Comparison of ENCODE assay signal across 8 cellular contexts in genomic region chr11:119481021-119481666, GRCh38. TPM values are rescaled to one million over a fixed set of nuclear protein-coding genes. Genes with fewer than 3 reads are reported as not detected.
DNase-seq lines count a peak whose midpoint lies in the region; ATAC-seq and TF ChIP-seq lines count a peak whose summit lies in the region.

No MANE protein-coding gene starts in this region.

- DNase-seq in ELF-1 (ENCODE audit: low read depth, low spot score) (peak; percentile 93), NCI-H510A (lab: John Stamatoyannopoulos, UW) (peak; percentile 36), dermis blood vessel endothelial cell (peak; percentile 80)
- peak; percentile 70 for DNase-seq in activated CD4-positive, alpha-beta T cell treated with anti-CD3 and anti-CD28 coated beads, Interleukin-2, amount 50 U/mL, for 1 hour
- DNase-seq in stimulated activated CD4-positive, alpha-beta T cell treated with anti-CD3 and anti-CD28 coated beads, TNF-alpha, amount 100 ng/mL, for 1 hour (ENCODE audit: low read depth in 3 of 3, low spot score in 1 of 3), result peak in 2 of 3 donors; percentile 31 to 67

- peaks cover 0 to 8% (median 4%) of the 10 kb centered on the region in 4 donors for H3K4me1 ChIP-seq in liver (ENCODE audit: control insufficient read depth in 4 of 4, insufficient read depth in 4 of 4, low read length in 3 of 4)

- no peak overlapping the region for H3K4me3 ChIP-seq in liver (ENCODE audit: low read depth in 1 of 3, low read length in 3 of 3)

- no peaks in the 10 kb centered on the region for H3K36me3 ChIP-seq in liver (ENCODE audit: control insufficient read depth in 4 of 4, insufficient read depth in 3 of 4, low read depth in 1 of 4, low read length in 3 of 4)

- H3K27ac ChIP-seq in liver (ENCODE audit: low read depth in 1 of 2, low read length in 2 of 2), result no peak overlapping the region

- peak; percentile 93 to 95 for TF ChIP-seq RAD21 in liver (IDR thresholded peaks at IDR 0.05)

- ATAC-seq in HG03135 (IDR thresholded peaks at IDR 0.05; ENCODE audit: unreplicated experiment), result peak; percentile 66
- no peak for ATAC-seq in HG03439 (IDR thresholded peaks at IDR 0.05; ENCODE audit: unreplicated experiment)

- TF ChIP-seq CTCF in liver (IDR thresholded peaks at IDR 0.05; ENCODE audit: low read depth, low read length, missing input control), result peak; percentile 96

- H3K9ac ChIP-seq in liver (ENCODE audit: low read depth in 1 of 2, low read length in 2 of 2), result no peak overlapping the region

- H3K27me3 ChIP-seq in liver (ENCODE audit: control insufficient read depth in 4 of 4, insufficient read depth in 4 of 4, low read length in 3 of 4), result no peaks in the 10 kb centered on the region

- no peaks in the 10 kb centered on the region for H3K9me3 ChIP-seq in liver (ENCODE audit: control insufficient read depth in 4 of 4, low read length in 3 of 4)

- WGBS in liver, result 19% methylated on average over 31 of the region's 31 CpGs

TF ChIP-seq in liver, 16 proteins besides CTCF, POLR2A, EP300 and RAD21:
- no peak for TF ChIP-seq HNF4G (IDR thresholded peaks at IDR 0.05)
- TF ChIP-seq GABPA (IDR thresholded peaks at IDR 0.05 in 1 of 2, conservative IDR thresholded peaks at IDR 0.05 in 1 of 2), result no peak
- peak; percentile 83 for TF ChIP-seq FOXA2 (IDR thresholded peaks at IDR 0.05)
- peak; percentile 46 to 59 for TF ChIP-seq RXRA (IDR thresholded peaks at IDR 0.05)
- peak in 1 of 2 donors; percentile 49 for TF ChIP-seq JUND (IDR thresholded peaks at IDR 0.05)
- no peak for TF ChIP-seq ZBTB33 (IDR thresholded peaks at IDR 0.05)
- peak; percentile 47 to 50 for TF ChIP-seq HNF4A (conservative IDR thresholded peaks at IDR 0.05)
- no peak for TF ChIP-seq ATF3 (IDR thresholded peaks at IDR 0.05)
- TF ChIP-seq SP1 (IDR thresholded peaks at IDR 0.05), result peak; percentile 32
- TF ChIP-seq TAF1 (conservative IDR thresholded peaks at IDR 0.05), result no peak
- no peak for TF ChIP-seq EGR1 (IDR thresholded peaks at IDR 0.05; ENCODE audit: low read depth in 2 of 2)
- TF ChIP-seq REST (IDR thresholded peaks at IDR 0.05), result peak; percentile 97
- no peak for TF ChIP-seq MAX (IDR thresholded peaks at IDR 0.05)
- peak; percentile 75 for TF ChIP-seq FOXA1 (IDR thresholded peaks at IDR 0.05)
- TF ChIP-seq YY1 (IDR thresholded peaks at IDR 0.05), result no peak

RNA-seq across cellular contexts. Expression of gene THY1, which starts 58.2 kb away (rescaled TPM):
- total RNA-seq in dermis blood vessel endothelial cell (0.28 and 1.0 TPM in 2 replicates), liver (1 to 10 TPM in 1 of 2 donors, under 1 TPM in 1; 0.51 to 1.3 TPM)
- polyA plus RNA-seq in liver, result 1 to 10 TPM in 1 of 2 donors, under 1 TPM in 1; 0.92 to 5.1 TPM

Comparison
In these comparisons a context has a peak if more than half of its experiments do, and no peak if none do; other contexts are left out.
1. DNase-seq: peak in every context shown above with its lines; median percentile 93 in ELF-1; 80 in dermis blood vessel endothelial cell; 70 in activated CD4-positive, alpha-beta T cell treated with anti-CD3 and anti-CD28 coated beads, Interleukin-2, amount 50 U/mL, for 1 hour; 49 in stimulated activated CD4-positive, alpha-beta T cell treated with anti-CD3 and anti-CD28 coated beads, TNF-alpha, amount 100 ng/mL, for 1 hour; 36 in NCI-H510A.